ENCODE assay signal across 34 cellular contexts in the genomic region with DNA sequence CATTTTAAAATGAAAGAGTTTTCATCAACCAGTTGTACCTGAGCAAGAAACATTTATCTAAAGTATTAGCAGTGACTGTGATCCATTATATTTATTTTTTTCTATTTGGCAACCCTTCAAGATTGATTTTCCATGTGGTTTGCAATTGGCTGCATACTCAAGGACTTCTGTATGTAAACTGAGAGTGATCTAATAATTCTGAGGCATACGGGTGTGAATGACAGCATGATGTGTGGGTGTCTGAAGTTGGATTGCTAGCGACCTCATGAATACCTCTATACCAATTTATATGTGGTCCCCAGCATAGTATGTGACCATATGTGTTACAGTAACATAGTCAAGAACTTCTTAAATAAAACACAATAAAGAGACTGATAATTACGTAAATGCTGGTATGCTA.
"Had no signal": no experiment of that assay in that cellular context is flagged by ENCODE, and none has a peak within 500 bp of the region (broad histone marks: within the 10 kb centered on the region; RNA-seq: fewer than 3 reads in every experiment).

No MANE protein-coding gene starts in this region.

- H3K27me3 ChIP-seq: ascending aorta, breast epithelium had no signal

- H3K27me3 Mint-ChIP-seq: activated naive CD4-positive, alpha-beta T cell treated with anti-CD3 and anti-CD28 coated beads, Interleukin-2, amount 50 U/mL, for 24 hours; activated naive CD8-positive, alpha-beta T cell; activated naive CD8-positive, alpha-beta T cell treated with anti-CD3 and anti-CD28 coated beads, Interleukin-2, amount 10 ng/mL, durations not matched to agents 7 days and 5 days; activated naive CD8-positive, alpha-beta T cell treated with anti-CD3 and anti-CD28 coated beads, Interleukin-2, amount 50 U/mL, for 24 hours; activated T-cell treated with anti-CD3 and anti-CD28 coated beads, Interleukin-2, amount 50 U/mL, for 24 hours had no signal

- H3K4me1 ChIP-seq: ascending aorta, breast epithelium had no signal

- H3K27ac Mint-ChIP-seq: activated B cell treated with CpG ODN at 0.5 μM for 24 hours; activated CD4-positive, alpha-beta memory T cell treated with anti-CD3 and anti-CD28 coated beads, Interleukin-2, amount 10 ng/mL, durations not matched to agents 7 days and 5 days; activated CD4-positive, alpha-beta T cell treated with anti-CD3 and anti-CD28 coated beads, Interleukin-2, amount 10 ng/mL, durations not matched to agents 7 days and 5 days; activated CD8-positive, alpha-beta memory T cell treated with anti-CD3 and anti-CD28 coated beads, Interleukin-2, amount 10 ng/mL, durations not matched to agents 7 days and 5 days; activated CD8-positive, alpha-beta T cell treated with anti-CD3 and anti-CD28 coated beads, Interleukin-2, amount 10 ng/mL, durations not matched to agents 7 days and 5 days; activated naive CD4-positive, alpha-beta T cell treated with anti-CD3 and anti-CD28 coated beads, Interleukin-2, amount 10 ng/mL, durations not matched to agents 7 days and 5 days; activated naive CD4-positive, alpha-beta T cell treated with anti-CD3 and anti-CD28 coated beads, Interleukin-2, amount 50 U/mL, for 24 hours; activated naive CD8-positive, alpha-beta T cell; activated naive CD8-positive, alpha-beta T cell treated with anti-CD3 and anti-CD28 coated beads, Interleukin-2, amount 10 ng/mL, durations not matched to agents 7 days and 5 days; activated naive CD8-positive, alpha-beta T cell treated with anti-CD3 and anti-CD28 coated beads, Interleukin-2, amount 50 U/mL, for 24 hours; activated T-cell treated with anti-CD3 and anti-CD28 coated beads, Interleukin-2, amount 50 U/mL, for 24 hours; activated T-helper 2 cell treated with anti-CD3 and anti-CD28 coated beads, Interferon-gamma antibody, Interleukin-2, Interleukin-4, amounts not matched to agents 10 μg/mL and 5 μg/mL and 100 μg/mL, durations not matched to agents 14 hours and 24 hours and 36 hours; T-helper 1 cell treated with Interleukin-12 subunit alpha and Interleukin-12 subunit beta and Interleukin-4 antibody, amounts not matched to agents 30 μg/mL and 1 μg/mL, for 36 hours; T-helper 2 cell treated with Interferon-gamma antibody and Interleukin-4, amounts not matched to agents 5 μg/mL and 100 μg/mL, for 36 hours had no signal

- H3K36me3 ChIP-seq: ascending aorta, brain microvascular endothelial cell, breast epithelium had no signal

- H3K4me3 ChIP-seq: ascending aorta, breast epithelium had no signal

- FAIRE-seq: TTC549 had no signal

- H3K4me1 Mint-ChIP-seq: activated CD4-positive, alpha-beta memory T cell treated with anti-CD3 and anti-CD28 coated beads, Interleukin-2, amount 10 ng/mL, durations not matched to agents 7 days and 5 days; activated CD8-positive, alpha-beta memory T cell treated with anti-CD3 and anti-CD28 coated beads, Interleukin-2, amount 10 ng/mL, durations not matched to agents 7 days and 5 days had no signal

- H3K27ac ChIP-seq: ascending aorta, brain microvascular endothelial cell, breast epithelium, VCaP had no signal

- DNase-seq: activated B cell treated with CpG ODN at 0.5 μM for 24 hours; activated CD4-positive, alpha-beta memory T cell treated with anti-CD3 and anti-CD28 coated beads, Interleukin-2, amount 10 ng/mL, durations not matched to agents 7 days and 5 days; activated CD4-positive, alpha-beta T cell treated with anti-CD3 and anti-CD28 coated beads for 48 hours; activated CD4-positive, alpha-beta T cell treated with anti-CD3 and anti-CD28 coated beads, Interleukin-2, amount 10 ng/mL, durations not matched to agents 7 days and 5 days; activated CD4-positive, alpha-beta T cell treated with anti-CD3 and anti-CD28 coated beads, Interleukin-2, amount 50 U/mL, for 48 hours; activated CD8-positive, alpha-beta memory T cell treated with anti-CD3 and anti-CD28 coated beads for 24 hours; activated CD8-positive, alpha-beta memory T cell treated with anti-CD3 and anti-CD28 coated beads, Interleukin-2, amount 10 ng/mL, durations not matched to agents 7 days and 5 days; activated CD8-positive, alpha-beta memory T cell treated with anti-CD3 and anti-CD28 coated beads, Interleukin-2, amount 50 U/mL, for 48 hours; activated CD8-positive, alpha-beta T cell treated with anti-CD3 and anti-CD28 coated beads, Interleukin-2, amount 10 ng/mL, durations not matched to agents 7 days and 5 days; activated effector memory CD4-positive, alpha-beta T cell treated with Interleukin-2 at 50 U/mL for 16 hours; activated gamma-delta T cell; activated naive CD4-positive, alpha-beta T cell treated with anti-CD3 and anti-CD28 coated beads, Interleukin-2, amount 10 ng/mL, durations not matched to agents 7 days and 5 days; activated naive CD4-positive, alpha-beta T cell treated with Interleukin-2 at 50 U/mL for 16 hours; activated naive CD8-positive, alpha-beta T cell treated with anti-CD3 and anti-CD28 coated beads, Interleukin-2, amount 10 ng/mL, durations not matched to agents 7 days and 5 days; activated naive CD8-positive, alpha-beta T cell treated with anti-CD3 and anti-CD28 coated beads, Interleukin-2, amount 50 U/mL, for 24 hours; activated T-cell treated with anti-CD3 and anti-CD28 coated beads, Interleukin-2, amount 50 U/mL, for 24 hours; activated T-cell treated with anti-CD3 and anti-CD28 coated beads, Interleukin-2, amount 50 U/mL, for 48 hours; amygdala; anterior cingulate cortex; brain microvascular endothelial cell; central memory CD4-positive, alpha-beta T cell; T-helper 1 cell; T-helper 2 cell; T-helper 9 cell had no signal

- H3K36me3 Mint-ChIP-seq: activated CD8-positive, alpha-beta memory T cell treated with anti-CD3 and anti-CD28 coated beads, Interleukin-2, amount 10 ng/mL, durations not matched to agents 7 days and 5 days had no signal

- H3K9me3 ChIP-seq: ascending aorta, breast epithelium had no signal

- ATAC-seq: activated CD4-positive, CD25-positive, alpha-beta regulatory T cell treated with anti-CD3 and anti-CD28 coated beads, Interleukin-2, amount 50 U/mL, for 24 hours; activated CD8-positive, alpha-beta memory T cell treated with anti-CD3 and anti-CD28 coated beads, Interleukin-2, amount 10 ng/mL, durations not matched to agents 7 days and 5 days; activated CD8-positive, alpha-beta T cell treated with anti-CD3 and anti-CD28 coated beads, Interleukin-2, amount 10 ng/mL, durations not matched to agents 7 days and 5 days; activated naive CD8-positive, alpha-beta T cell treated with anti-CD3 and anti-CD28 coated beads, Interleukin-2, amount 50 U/mL, for 24 hours had no signal

- H3K4me3 Mint-ChIP-seq: activated B cell treated with CpG ODN at 0.5 μM for 24 hours; activated CD4-positive, alpha-beta memory T cell treated with anti-CD3 and anti-CD28 coated beads, Interleukin-2, amount 10 ng/mL, durations not matched to agents 7 days and 5 days; activated CD4-positive, alpha-beta T cell treated with anti-CD3 and anti-CD28 coated beads, Interleukin-2, amount 10 ng/mL, durations not matched to agents 7 days and 5 days; activated CD8-positive, alpha-beta memory T cell treated with anti-CD3 and anti-CD28 coated beads, Interleukin-2, amount 10 ng/mL, durations not matched to agents 7 days and 5 days; activated CD8-positive, alpha-beta T cell treated with anti-CD3 and anti-CD28 coated beads, Interleukin-2, amount 10 ng/mL, durations not matched to agents 7 days and 5 days; activated naive CD4-positive, alpha-beta T cell treated with anti-CD3 and anti-CD28 coated beads, Interleukin-2, amount 10 ng/mL, durations not matched to agents 7 days and 5 days; activated naive CD4-positive, alpha-beta T cell treated with anti-CD3 and anti-CD28 coated beads, Interleukin-2, amount 50 U/mL, for 24 hours; activated naive CD8-positive, alpha-beta T cell; activated naive CD8-positive, alpha-beta T cell treated with anti-CD3 and anti-CD28 coated beads, Interleukin-2, amount 10 ng/mL, durations not matched to agents 7 days and 5 days; activated naive CD8-positive, alpha-beta T cell treated with anti-CD3 and anti-CD28 coated beads, Interleukin-2, amount 50 U/mL, for 24 hours; activated T-cell treated with anti-CD3 and anti-CD28 coated beads, Interleukin-2, amount 50 U/mL, for 24 hours; T-helper 1 cell treated with Interleukin-12 subunit alpha and Interleukin-12 subunit beta and Interleukin-4 antibody, amounts not matched to agents 30 μg/mL and 1 μg/mL, for 36 hours; T-helper 2 cell treated with Interferon-gamma antibody and Interleukin-4, amounts not matched to agents 5 μg/mL and 100 μg/mL, for 36 hours had no signal

- H3K9me3 Mint-ChIP-seq: activated CD4-positive, alpha-beta memory T cell treated with anti-CD3 and anti-CD28 coated beads, Interleukin-2, amount 10 ng/mL, durations not matched to agents 7 days and 5 days; activated CD4-positive, alpha-beta T cell treated with anti-CD3 and anti-CD28 coated beads, Interleukin-2, amount 10 ng/mL, durations not matched to agents 7 days and 5 days; activated naive CD4-positive, alpha-beta T cell treated with anti-CD3 and anti-CD28 coated beads, Interleukin-2, amount 50 U/mL, for 24 hours; activated naive CD8-positive, alpha-beta T cell treated with anti-CD3 and anti-CD28 coated beads, Interleukin-2, amount 10 ng/mL, durations not matched to agents 7 days and 5 days; activated T-helper 2 cell treated with anti-CD3 and anti-CD28 coated beads, Interferon-gamma antibody, Interleukin-2, Interleukin-4, amounts not matched to agents 10 μg/mL and 5 μg/mL and 100 μg/mL, durations not matched to agents 14 hours and 24 hours and 36 hours; T-helper 2 cell treated with Interferon-gamma antibody and Interleukin-4, amounts not matched to agents 5 μg/mL and 100 μg/mL, for 36 hours had no signal
